8 cellular contexts compared by ENCODE assay signal in the genomic region with DNA sequence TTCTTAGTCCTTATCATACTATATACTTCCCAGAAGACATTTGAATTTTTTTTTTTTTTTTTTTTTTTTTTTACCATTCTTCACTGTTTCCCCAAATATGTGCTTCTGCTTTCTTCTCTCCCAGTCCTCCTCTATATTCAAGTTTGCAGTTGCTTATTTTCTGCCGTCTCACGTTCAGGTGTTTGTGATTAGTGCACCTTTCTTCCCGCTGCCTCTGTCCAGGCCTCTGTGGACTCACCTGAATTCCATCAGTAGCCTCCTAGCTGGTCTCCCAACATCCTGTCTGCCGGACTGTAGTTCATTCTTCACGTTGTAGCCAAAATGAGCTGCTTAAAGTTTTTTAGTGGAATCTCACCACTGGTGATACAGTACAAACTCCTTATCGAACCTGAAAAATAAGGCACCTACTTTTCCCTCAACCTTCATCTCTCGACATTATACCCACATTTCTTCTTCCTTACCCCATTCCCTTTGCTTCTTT. TPM values are rescaled to one million over a fixed set of nuclear protein-coding genes. Genes with fewer than 3 reads are reported as not detected.
DNase-seq lines count a peak whose midpoint lies in the region; TF ChIP-seq lines count a peak whose summit lies in the region.

No MANE protein-coding gene starts in this region.

- H3K27ac Mint-ChIP-seq in neural crest cell (ENCODE audit: unreplicated experiment) = no peak overlapping the region

- TF ChIP-seq CTCF in C4-2B (conservative IDR thresholded peaks at IDR 0.05) = no peak
- no peak for TF ChIP-seq CTCF in OCI-LY1 (IDR thresholded peaks at IDR 0.05; ENCODE audit: low read length)
- TF ChIP-seq CTCF in neural crest cell (conservative IDR thresholded peaks at IDR 0.05) = no peak

- peaks cover 4% of the 10 kb centered on the region for H3K27me3 Mint-ChIP-seq in neural crest cell (ENCODE audit: low read depth)

- H3K36me3 ChIP-seq in OCI-LY1 (ENCODE audit: insufficient read depth, low read length) = peaks cover 19% of the 10 kb centered on the region
- H3K36me3 ChIP-seq in effector memory CD4-positive, alpha-beta T cell (ENCODE audit: control insufficient read depth, insufficient read depth, low read length) = no peaks in the 10 kb centered on the region

- no peaks in the 10 kb centered on the region for H4K20me1 ChIP-seq in OCI-LY1 (ENCODE audit: insufficient read depth, low read length)

- H3K9ac ChIP-seq in OCI-LY1 (ENCODE audit: low read length) = peak overlapping the region; percentile 37; the same call in 1 of the 2 replicates

- peaks cover 33% of the 10 kb centered on the region for H3K4me1 ChIP-seq in OCI-LY1 (ENCODE audit: insufficient read depth, low read length, severe bottlenecking)
- H3K4me1 ChIP-seq in effector memory CD4-positive, alpha-beta T cell (ENCODE audit: control insufficient read depth, insufficient read depth, low read length, poor library complexity, severe bottlenecking) = peaks cover 6% of the 10 kb centered on the region

- peaks cover 5% of the 10 kb centered on the region for H3K9me3 Mint-ChIP-seq in neural crest cell

- H3K9me3 ChIP-seq in OCI-LY1 (ENCODE audit: low read length) = no peaks in the 10 kb centered on the region
- no peaks in the 10 kb centered on the region for H3K9me3 ChIP-seq in effector memory CD4-positive, alpha-beta T cell (ENCODE audit: control insufficient read depth, low read length)

- DNase-seq in effector memory CD4-positive, alpha-beta T cell = no peak
- no peak for DNase-seq in neural crest cell (ENCODE audit: low read depth, low spot score)
- DNase-seq in NCI-H128 (lab: John Stamatoyannopoulos, UW; ENCODE audit: unreplicated experiment) = no peak
- DNase-seq in ACHN = no peak
- no peak for DNase-seq in D341Med (ENCODE audit: low spot score)
- DNase-seq in MV-4-11 (lab: John Stamatoyannopoulos, UW) = no peak

- H3K79me2 ChIP-seq in OCI-LY1 (ENCODE audit: insufficient read depth, low read length) = peaks cover 37% of the 10 kb centered on the region

- no peaks in the 10 kb centered on the region for H3K27me3 ChIP-seq in OCI-LY1 (ENCODE audit: insufficient read depth, low read length)
- no peaks in the 10 kb centered on the region for H3K27me3 ChIP-seq in effector memory CD4-positive, alpha-beta T cell (replicated peaks; ENCODE audit: control insufficient read depth, insufficient read depth, low read length, poor library complexity, severe bottlenecking)

- H3K27ac ChIP-seq in C4-2B (peak overlapping the region; percentile 71), OCI-LY1 (ENCODE audit: low read depth, low read length, poor library complexity, severe bottlenecking) (peak overlapping the region; percentile 34)
- no peak overlapping the region for H3K27ac ChIP-seq in effector memory CD4-positive, alpha-beta T cell (ENCODE audit: insufficient read depth, low read length, poor library complexity, severe bottlenecking)

- H3K4me2 ChIP-seq in OCI-LY1 (ENCODE audit: low read length) = peak overlapping the region; percentile 64

- H3K36me3 Mint-ChIP-seq in neural crest cell (ENCODE audit: low read depth) = peaks cover 2% of the 10 kb centered on the region

- peaks cover 36% of the 10 kb centered on the region for H3K4me1 Mint-ChIP-seq in neural crest cell

- no peaks in the 10 kb centered on the region for H3K9me2 ChIP-seq in OCI-LY1 (ENCODE audit: low read depth, low read length)

- in situ Hi-C loops in ACHN (cut with HindIII; ENCODE audit: low pct_ligation_motif_present, low pct_unique_long_range_greater_than_20kb, low sequenced_read_pairs) = no loop called here

- peak overlapping the region; percentile 91 for H3K4me3 ChIP-seq in OCI-LY1 (ENCODE audit: low read depth, low read length, poor library complexity, severe bottlenecking)
- H3K4me3 ChIP-seq in effector memory CD4-positive, alpha-beta T cell (ENCODE audit: insufficient read depth, low read depth, low read length, poor library complexity, severe bottlenecking) = peak overlapping the region; percentile 85

- H2AFZ ChIP-seq in OCI-LY1 (ENCODE audit: low read length) = 0 out of 2 replicates have a peak overlapping the region, but pooled peaks have one; percentile 31

- no peaks in the 10 kb centered on the region for H3F3A ChIP-seq in OCI-LY1 (ENCODE audit: insufficient read depth, low read length)

- peak overlapping the region; percentile 97 for H3K4me3 Mint-ChIP-seq in neural crest cell

RNA-seq across cellular contexts. Expression of gene MSANTD4, which starts 0.8 kb away (rescaled TPM):
- total RNA-seq in neural crest cell = 21.8 and 23.8 TPM in 2 replicates

RNA-seq across cellular contexts. Expression of gene KBTBD3, which starts 54.3 kb away (rescaled TPM):
- total RNA-seq in neural crest cell = 2.5 and 5.1 TPM in 2 replicates

RNA-seq across cellular contexts. Expression of gene AASDHPPT, which starts 54.6 kb away (rescaled TPM):
- 63.6 and 64.1 TPM in 2 replicates for total RNA-seq in neural crest cell
